In genomic region chr14:100192672-100193416, GRCh38 we compare ENCODE assay signal across 8 cellular contexts. TPM values are rescaled to one million over a fixed set of nuclear protein-coding genes. Genes with fewer than 3 reads are reported as not detected.
DNase-seq lines count a peak whose midpoint lies in the region; ATAC-seq, FAIRE-seq and TF ChIP-seq lines count a peak whose summit lies in the region.

No MANE protein-coding gene starts in this region.

- peak overlapping the region; percentile 82 for H3K4me2 ChIP-seq in A549
- peak overlapping the region; percentile 81 for H3K4me2 ChIP-seq in skeletal muscle satellite cell (ENCODE audit: low read length)

- WGBS in A549 (ENCODE audit: missing lambda C conversion rate) = 6% methylated on average over 16 of the region's 62 CpGs

- POLR2A ChIA-PET in A549 (lab: Yijun Ruan, JAX) = interaction anchor here (0.6 to 1.5 kb wide), 10 partner anchors 12 to 221 kb away, joined by 3 to 11 read pairs (median 4); no protein-coding TSS in a partner anchor

- TF ChIP-seq RAD21 in A549 (conservative IDR thresholded peaks at IDR 0.05 in 1 of 2, IDR thresholded peaks at IDR 0.05 in 1 of 2) = peak; percentile 83 to 94

- no peak for TF ChIP-seq EP300 in A549 (IDR thresholded peaks at IDR 0.05)

- H3K9me3 ChIP-seq in A549 (no peaks in the 10 kb centered on the region), iPS-15b (ENCODE audit: control insufficient read depth, insufficient read depth, low read length) (no peaks in the 10 kb centered on the region), skeletal muscle satellite cell (replicated peaks; ENCODE audit: low read length) (no peaks in the 10 kb centered on the region)

- H3K4me3 ChIP-seq in A549 (peak overlapping the region; percentile 33), iPS-15b (ENCODE audit: low read depth, low read length) (peak overlapping the region; percentile 22), skeletal muscle satellite cell (ENCODE audit: low read length) (peak overlapping the region; percentile 63)

- peak; percentile 84 for TF ChIP-seq CTCF in A549 (IDR thresholded peaks at IDR 0.05)

- no peaks in the 10 kb centered on the region for H3K27me3 ChIP-seq in iPS-15b (ENCODE audit: control insufficient read depth, insufficient read depth, low read length)
- H3K27me3 ChIP-seq in skeletal muscle satellite cell (ENCODE audit: control insufficient read depth, insufficient read depth, low read length) = no peaks in the 10 kb centered on the region

- H3K4me1 ChIP-seq in A549 (peaks cover 15% of the 10 kb centered on the region), iPS-15b (ENCODE audit: control insufficient read depth, insufficient read depth, low read length) (peaks cover 4% of the 10 kb centered on the region), skeletal muscle satellite cell (ENCODE audit: control insufficient read depth, insufficient read depth, low read length) (peaks cover 7% of the 10 kb centered on the region)

- CTCF ChIA-PET in A549 (lab: Yijun Ruan, JAX) = interaction anchor here (0.5 to 4.0 kb wide), 77 partner anchors 10 to 1003 kb away, joined by 3 to 64 read pairs (median 4); partner anchors contain the start of gene DEGS2

- ATAC-seq in A549 (peak; percentile 99 to 100), HG03066 (IDR thresholded peaks at IDR 0.05; ENCODE audit: low read depth, unreplicated experiment) (peak; percentile 99)

- DNase-seq in A549 (ENCODE audit: low read depth in 1 of 2, low spot score in 1 of 2) (peak; percentile 99), NCI-H2107 treated with DMSO at 0.1 percent for 48 hours (lab: John Stamatoyannopoulos, UW; ENCODE audit: unreplicated experiment) (peak; percentile 98), UCSD-AML1 (lab: John Stamatoyannopoulos, UW; ENCODE audit: unreplicated experiment) (peak; percentile 99), brain pericyte (ENCODE audit: low read depth, low spot score) (peak; percentile 91)

- no peak for FAIRE-seq in A549 (lab: Jason Lieb, UNC)

- peak overlapping the region; percentile 85 to 92 for H3K27ac ChIP-seq in A549

- peak overlapping the region; percentile 73 for H3K9ac ChIP-seq in iPS-15b (ENCODE audit: low read depth, low read length)
- peak overlapping the region; percentile 89 for H3K9ac ChIP-seq in skeletal muscle satellite cell (ENCODE audit: low read depth, low read length)

- H3K36me3 ChIP-seq in iPS-15b (ENCODE audit: control insufficient read depth, insufficient read depth, low read length) (no peaks in the 10 kb centered on the region), skeletal muscle satellite cell (ENCODE audit: insufficient read depth, low read length) (no peaks in the 10 kb centered on the region)

- TF ChIP-seq POLR2A in A549 (IDR thresholded peaks at IDR 0.05; ENCODE audit: low read length) (peak; percentile 39), GM18526 (IDR thresholded peaks at IDR 0.05; ENCODE audit: extremely low read depth, insufficient read length) (peak; percentile 57)

TF ChIP-seq in A549, 52 proteins besides CTCF, POLR2A, EP300 and RAD21 (continues in another document):
- TF ChIP-seq HOXB13 (CRISPR knock-in tag; IDR thresholded peaks at IDR 0.05; ENCODE audit: low read depth) = peak; percentile 81
- no peak for TF ChIP-seq CBX8 (IDR thresholded peaks at IDR 0.05)
- TF ChIP-seq NFE2L2 (conservative IDR thresholded peaks at IDR 0.05; ENCODE audit: low read length) = no peak
- no peak for TF ChIP-seq EHF (CRISPR knock-in tag; IDR thresholded peaks at IDR 0.05)
- TF ChIP-seq CHD2 (IDR thresholded peaks at IDR 0.05; ENCODE audit: low read length, partially characterized antibody) = no peak
- TF ChIP-seq ATOH8 (CRISPR knock-in tag; IDR thresholded peaks at IDR 0.05; ENCODE audit: low read depth) = no peak
- TF ChIP-seq MAX (IDR thresholded peaks at IDR 0.05) = peak; percentile 81
- no peak for TF ChIP-seq ZC3H11A (IDR thresholded peaks at IDR 0.05)
- peak; percentile 96 for TF ChIP-seq USF2 (IDR thresholded peaks at IDR 0.05)
- no peak for TF ChIP-seq RCOR1 (IDR thresholded peaks at IDR 0.05; ENCODE audit: low read depth, low read length)
- TF ChIP-seq GATA3 (IDR thresholded peaks at IDR 0.05; ENCODE audit: borderline replicate concordance) = 0 out of 2 replicates have a peak, but pooled peaks have one; percentile 12
- peak in 1 of 2 experiments; percentile 70; a peak in 3 of 5 replicates for TF ChIP-seq JUN (IDR thresholded peaks at IDR 0.05)
- no peak for TF ChIP-seq TFCP2L1 (CRISPR knock-in tag; IDR thresholded peaks at IDR 0.05)
- TF ChIP-seq HDAC2 (IDR thresholded peaks at IDR 0.05) = no peak
- TF ChIP-seq RFX5 (IDR thresholded peaks at IDR 0.05) = no peak
- no peak for TF ChIP-seq ZSCAN20 (CRISPR knock-in tag; IDR thresholded peaks at IDR 0.05)
- no peak for TF ChIP-seq FOSL2 (IDR thresholded peaks at IDR 0.05)
- TF ChIP-seq FOSL2 (CRISPR knock-in tag; IDR thresholded peaks at IDR 0.05) = no peak
- TF ChIP-seq HMGXB4 (CRISPR knock-in tag; IDR thresholded peaks at IDR 0.05; ENCODE audit: borderline replicate concordance) = peak; percentile 40; the same call in 1 of the 2 replicates
- TF ChIP-seq E2F6 (IDR thresholded peaks at IDR 0.05; ENCODE audit: borderline replicate concordance, low read depth) = peak; percentile 91
- no peak; the same call in 1 of the 2 replicates for TF ChIP-seq HOXB5 (CRISPR knock-in tag; IDR thresholded peaks at IDR 0.05)
- TF ChIP-seq POLR2AphosphoS2 (conservative IDR thresholded peaks at IDR 0.05; ENCODE audit: low read length) = no peak
- no peak for TF ChIP-seq NPAS2 (CRISPR knock-in tag; IDR thresholded peaks at IDR 0.05; ENCODE audit: borderline replicate concordance)
- TF ChIP-seq PHF8 (IDR thresholded peaks at IDR 0.05; ENCODE audit: borderline replicate concordance, low read depth) = peak; percentile 69; the same call in 1 of the 2 replicates
- no peak for TF ChIP-seq KDM1A (IDR thresholded peaks at IDR 0.05; ENCODE audit: low read depth)
- no peak for TF ChIP-seq SREBF2 (IDR thresholded peaks at IDR 0.05)
- no peak for TF ChIP-seq MAZ (IDR thresholded peaks at IDR 0.05; ENCODE audit: borderline replicate concordance, low read depth, low read length)
- no peak for TF ChIP-seq HOXA7 (CRISPR knock-in tag; IDR thresholded peaks at IDR 0.05)
- no peak for TF ChIP-seq FOSB (CRISPR knock-in tag; IDR thresholded peaks at IDR 0.05)
- TF ChIP-seq HEYL (CRISPR knock-in tag; IDR thresholded peaks at IDR 0.05) = no peak
- TF ChIP-seq MAFK (IDR thresholded peaks at IDR 0.05; ENCODE audit: partially characterized antibody) = no peak
- no peak for TF ChIP-seq BHLHE40 (IDR thresholded peaks at IDR 0.05; ENCODE audit: low read depth, low read length)

RNA-seq across cellular contexts. Expression of gene DEGS2, which starts 33.4 kb away (rescaled TPM):
- polyA plus RNA-seq in A549 (2011; rRNA removed) (0.38 and 0.93 TPM in 2 replicates), A549 (2017; fragmentation: RNase III; extraction: RNeasy Plus Mini Kit Qiagen cat#74134 plus additional on column Dnase treatment) (1.1 to 2.3 TPM (median 1.6 TPM) in 3 replicates)
- 1.2 and 1.9 TPM in 2 replicates for polyA plus RNA-seq in A549 (2012; cell fraction: cytosol; rRNA removed)
- 2.1 and 4.4 TPM in 2 replicates for polyA plus RNA-seq in A549 (2012; cell fraction: nucleus; rRNA removed)
- 0.39 and 0.91 TPM in 2 replicates for polyA minus RNA-seq in A549 (2011; rRNA and poly(A)+ RNA removed)
- under 0.01 TPM in 1 of 2 replicates, not detected in the other for total RNA-seq in skeletal muscle satellite cell (2012; rRNA removed)

RNA-seq across cellular contexts. Expression of gene YY1, which starts 46.1 kb away (rescaled TPM):
- 61.6 and 65.8 TPM in 2 replicates for polyA plus RNA-seq in A549 (2011; rRNA removed)
- polyA plus RNA-seq in A549 (2012; cell fraction: cytosol; rRNA removed) = 23.0 and 24.3 TPM in 2 replicates
- 22.9 and 23.5 TPM in 2 replicates for polyA plus RNA-seq in A549 (2012; cell fraction: nucleus; rRNA removed)
- 58.1 to 59.6 TPM (median 58.4 TPM) in 3 replicates for polyA plus RNA-seq in A549 (2017; fragmentation: RNase III; extraction: RNeasy Plus Mini Kit Qiagen cat#74134 plus additional on column Dnase treatment)
- 27.6 and 36.8 TPM in 2 replicates for polyA minus RNA-seq in A549 (2011; rRNA and poly(A)+ RNA removed)
- 38.0 and 39.3 TPM in 2 replicates for total RNA-seq in skeletal muscle satellite cell (2012; rRNA removed)

Comparison
In these comparisons a context has a peak if more than half of its experiments do, and no peak if none do; other contexts are left out.
1. Peak in every context shown above with its lines: DNase-seq, ATAC-seq, H3K4me3 ChIP-seq and H3K27ac ChIP-seq.